ENCODE assay signal across 28 cellular contexts in genomic region chr2:142777742-142778141, GRCh38.
"Had no signal": no experiment of that assay in that cellular context is flagged by ENCODE, and none has a peak within 500 bp of the region (broad histone marks: within the 10 kb centered on the region; RNA-seq: fewer than 3 reads in every experiment).

No MANE protein-coding gene starts in this region.

- H3K9ac ChIP-seq: neural progenitor cell, parathyroid adenoma had no signal

- DNase-seq: occipital lobe; ovary; posterior cingulate gyrus; psoas muscle; right cardiac atrium; right lobe of liver; sigmoid colon; small intestine; stimulated activated CD4-positive, alpha-beta T cell treated with anti-CD3 and anti-CD28 coated beads, Interleukin-15, amount 100 ng/mL, for 24 hours; stimulated activated CD4-positive, alpha-beta T cell treated with anti-CD3 and anti-CD28 coated beads, Interleukin-2, amount 100 ng/mL, for 24 hours; stimulated activated CD4-positive, alpha-beta T cell treated with anti-CD3 and anti-CD28 coated beads, Interleukin-2, amount 100 ng/mL, for 48 hours; stimulated activated CD4-positive, alpha-beta T cell treated with anti-CD3 and anti-CD28 coated beads, Interleukin-4, amount 100 ng/mL, for 24 hours; stimulated activated naive B cell treated with anti-CD40 and anti-IgM and Interleukin-4, amounts not matched to agents 10 μg/mL and 1 μg/mL and 100 μg/mL, for 72 hours; stimulated activated naive CD4-positive, alpha-beta T cell treated with Interleukin-2 at 50 U/mL for 16 hours; stomach; thyroid gland; trophoblast cell; upper lobe of left lung had no signal

- H3K27ac ChIP-seq: neural progenitor cell, ovary, parathyroid adenoma, psoas muscle, right lobe of liver, sigmoid colon, stomach, thoracic aorta, thyroid gland, tibial nerve, upper lobe of left lung, vagina had no signal

- H3K27me3 ChIP-seq: neural progenitor cell, ovary, right lobe of liver, sigmoid colon, stomach, thyroid gland, tibial nerve, upper lobe of left lung, vagina had no signal

- H3K4me3 ChIP-seq: neural progenitor cell, ovary, psoas muscle, right lobe of liver, sigmoid colon, stomach, thoracic aorta, thyroid gland, tibial nerve, upper lobe of left lung, vagina had no signal

- ATAC-seq: psoas muscle; right cardiac atrium; right lobe of liver; stimulated activated naive B cell treated with anti-CD40 and anti-IgM and Interleukin-4, amounts not matched to agents 10 μg/mL and 1 μg/mL and 100 μg/mL, for 72 hours had no signal

- H3K79me2 ChIP-seq: parathyroid adenoma had no signal

- H3K27me3 Mint-ChIP-seq: stimulated activated naive CD8-positive, alpha-beta T cell treated with anti-CD3 and anti-CD28 coated beads, Interleukin-15, Interleukin-2, amounts not matched to agents 100 ng/mL and 50 ng/mL, for 24 hours had no signal

- H3K4me1 ChIP-seq: neural progenitor cell, parathyroid adenoma, psoas muscle, right lobe of liver, sigmoid colon, stomach, thyroid gland, tibial nerve, upper lobe of left lung, vagina had no signal

- H3K4me2 ChIP-seq: neural progenitor cell had no signal

- H2AFZ ChIP-seq: neural progenitor cell, parathyroid adenoma had no signal

- FAIRE-seq: small intestine, urothelium cell line had no signal

- H3K27ac Mint-ChIP-seq: nephron; neural progenitor cell; progenitor cell of endocrine pancreas; stimulated activated effector memory CD8-positive, alpha-beta T cell treated with anti-CD3 and anti-CD28 coated beads, Interleukin-12 subunit alpha, Interleukin-12 subunit beta, amount 100 ng/mL, for 72 hours; stimulated activated naive B cell treated with anti-CD40 and anti-IgM and Interleukin-4, amounts not matched to agents 10 μg/mL and 1 μg/mL and 100 μg/mL, for 72 hours; stimulated activated naive CD8-positive, alpha-beta T cell treated with anti-CD3 and anti-CD28 coated beads, Interleukin-15, Interleukin-2, amounts not matched to agents 100 ng/mL and 50 ng/mL, for 24 hours had no signal

- H3K4me3 Mint-ChIP-seq: nephron; neural progenitor cell; stimulated activated effector memory CD8-positive, alpha-beta T cell treated with anti-CD3 and anti-CD28 coated beads, Interleukin-12 subunit alpha, Interleukin-12 subunit beta, amount 100 ng/mL, for 72 hours; stimulated activated naive B cell treated with anti-CD40 and anti-IgM and Interleukin-4, amounts not matched to agents 10 μg/mL and 1 μg/mL and 100 μg/mL, for 72 hours; stimulated activated naive CD8-positive, alpha-beta T cell treated with anti-CD3 and anti-CD28 coated beads, Interleukin-15, Interleukin-2, amounts not matched to agents 100 ng/mL and 50 ng/mL, for 24 hours had no signal

- H3K36me3 Mint-ChIP-seq: neural progenitor cell; stimulated activated effector memory CD8-positive, alpha-beta T cell treated with anti-CD3 and anti-CD28 coated beads, Interleukin-12 subunit alpha, Interleukin-12 subunit beta, amount 100 ng/mL, for 72 hours had no signal

- H3K9me3 ChIP-seq: ovary, psoas muscle, right lobe of liver, sigmoid colon, thoracic aorta, thyroid gland, vagina had no signal

- H3K4me1 Mint-ChIP-seq: nephron; neural progenitor cell; stimulated activated effector memory CD8-positive, alpha-beta T cell treated with anti-CD3 and anti-CD28 coated beads, Interleukin-12 subunit alpha, Interleukin-12 subunit beta, amount 100 ng/mL, for 72 hours; stimulated activated naive B cell treated with anti-CD40 and anti-IgM and Interleukin-4, amounts not matched to agents 10 μg/mL and 1 μg/mL and 100 μg/mL, for 72 hours had no signal

- H3K36me3 ChIP-seq: neural progenitor cell, ovary, right lobe of liver, sigmoid colon, stomach, thoracic aorta, thyroid gland, tibial nerve, upper lobe of left lung, vagina had no signal
